ENCODE assay signal across 11 cellular contexts in genomic region chr17:80984749-80985148, GRCh38. TPM values are rescaled to one million over a fixed set of nuclear protein-coding genes. Genes with fewer than 3 reads are reported as not detected.
A peak's percentile ranks its signal among the peaks of the same experiment; 100 is the strongest.
DNase-seq lines count a peak whose midpoint lies in the region; ATAC-seq and TF ChIP-seq lines count a peak whose summit lies in the region.
"Had no signal": no experiment of that assay in that cellular context is flagged by ENCODE, and none has a peak within 500 bp of the region (broad histone marks: within the 10 kb centered on the region; RNA-seq: fewer than 3 reads in every experiment).

No MANE protein-coding gene starts in this region.

- DNase-seq in AG04449 (ENCODE audit: low read depth, low spot score) (peak; percentile 91), HT-29 (ENCODE audit: low spot score) (peak; percentile 37), coronary artery (ENCODE audit: low spot score) (no peak), KBM-7 (no peak), NOMO-1 treated with DMSO at 0.1 percent for 48 hours (lab: John Stamatoyannopoulos, UW; ENCODE audit: unreplicated experiment) (no peak), MV-4-11 (lab: John Stamatoyannopoulos, UW) (no peak)
- DNase-seq: gastrocnemius medialis, NCI-H1105 treated with DMSO at 0.1 percent for 48 hours, T-cell had no signal

- TF ChIP-seq CTCF in AG04449 (IDR thresholded peaks at IDR 0.05; ENCODE audit: insufficient read depth, low read length, missing control alignments): peak; percentile 65
- no peak for TF ChIP-seq CTCF in coronary artery (IDR thresholded peaks at IDR 0.05)

- in situ Hi-C loops in KBM-7 (cut with MboI; ENCODE audit: low pct_unique_long_range_greater_than_20kb, low sequenced_read_pairs): no loop called here

- WGBS in mesodermal cell (ENCODE audit: insufficient coverage in 2 of 2), 2 experiments: 35 to 36% methylated on average over 6 to 7 of the region's 7 CpGs

- no peaks in the 10 kb centered on the region for H3K9me3 ChIP-seq in mesodermal cell (ENCODE audit: control insufficient read depth, low read length)
- H3K9me3 ChIP-seq: gastrocnemius medialis had no signal

- no peaks in the 10 kb centered on the region for H3K36me3 ChIP-seq in mesodermal cell (ENCODE audit: control insufficient read depth, insufficient read depth, low read length)
- H3K36me3 ChIP-seq: gastrocnemius medialis had no signal

- H3K4me1 ChIP-seq in mesodermal cell (ENCODE audit: control insufficient read depth, insufficient read depth, low read length, poor library complexity, severe bottlenecking): peaks cover 9% of the 10 kb centered on the region

- H3K4me3 ChIP-seq in AG04449 (ENCODE audit: low read depth, low read length) (no peak overlapping the region), coronary artery (no peak overlapping the region), mesodermal cell (ENCODE audit: extremely low read depth, insufficient read depth, low read length, poor library complexity, severe bottlenecking) (no peak overlapping the region)
- H3K4me3 ChIP-seq: gastrocnemius medialis had no signal

- ATAC-seq in activated CD4-positive, CD25-positive, alpha-beta regulatory T cell treated with anti-CD3 and anti-CD28 coated beads, Interleukin-2, amount 50 U/mL, for 24 hours: no peak
- ATAC-seq: T-cell had no signal

- CTCF ChIA-PET in AG04449 (lab: Yijun Ruan, JAX): interaction anchor here (0.8 to 10.9 kb wide), 18 partner anchors 10 to 561 kb away, joined by 3 to 135 read pairs (median 4); no protein-coding TSS in a partner anchor

- H3K27ac ChIP-seq in coronary artery: peak overlapping the region; percentile 15 to 56
- H3K27ac ChIP-seq in mesodermal cell (ENCODE audit: low read depth, low read length, severe bottlenecking): peak overlapping the region; percentile 67
- H3K27ac ChIP-seq: gastrocnemius medialis had no signal

- POLR2A ChIA-PET in AG04449 (lab: Yijun Ruan, JAX): interaction anchor here (0.6 to 1.0 kb wide), 2 partner anchors 235 to 558 kb away, joined by 4 read pairs; no protein-coding TSS in a partner anchor

RNA-seq across cellular contexts. Expression of gene CHMP6, which starts 6.9 kb away (rescaled TPM):
- 9.7 and 12.7 TPM in 2 replicates for total RNA-seq in HT-29 (2014; rRNA removed; shearing (Covaris generic))
- polyA plus RNA-seq in mesodermal cell (2013, experiment 1 of 2): 17.0 TPM
- 16.6 TPM for polyA plus RNA-seq in mesodermal cell (2013, experiment 2 of 2)

RNA-seq across cellular contexts. Expression of gene BAIAP2, which starts 50.2 kb away (rescaled TPM):
- 93.8 and 105 TPM in 2 replicates for total RNA-seq in HT-29 (2014; rRNA removed; shearing (Covaris generic))
- polyA plus RNA-seq in mesodermal cell (2013, experiment 1 of 2): 27.1 TPM
- polyA plus RNA-seq in mesodermal cell (2013, experiment 2 of 2): 24.1 TPM

Comparison
In these comparisons a context has a peak if more than half of its experiments do, and no peak if none do; other contexts are left out.
1. DNase-seq: peak in AG04449 (single experiment) and HT-29 (single experiment); none in coronary artery (single experiment), KBM-7 (single experiment), NOMO-1 treated with DMSO at 0.1 percent for 48 hours (single experiment) and MV-4-11 (single experiment).